Comparison of ENCODE assay signal across 8 cellular contexts in genomic region chr17:18185391-18185790, GRCh38. TPM values are rescaled to one million over a fixed set of nuclear protein-coding genes. Genes with fewer than 3 reads are reported as not detected.
A peak's percentile ranks its signal among the peaks of the same experiment; 100 is the strongest.
DNase-seq lines count a peak whose midpoint lies in the region; ATAC-seq and TF ChIP-seq lines count a peak whose summit lies in the region.

No MANE protein-coding gene starts in this region.

- H3K36me3 Mint-ChIP-seq in activated T-cell treated with anti-CD3 and anti-CD28 coated beads, Interleukin-2, amount 50 U/mL, for 72 hours (ENCODE audit: insufficient read depth in 2 of 2), result peaks cover 16 to 22% of the 10 kb centered on the region in 2 donors

- no peak for ATAC-seq in activated T-cell treated with anti-CD3 and anti-CD28 coated beads, Interleukin-2, amount 50 U/mL, for 72 hours (replicated peaks in 1 of 2)
- ATAC-seq in HG02610 (IDR thresholded peaks at IDR 0.05; ENCODE audit: unreplicated experiment) (no peak), HG03432 (IDR thresholded peaks at IDR 0.05; ENCODE audit: unreplicated experiment) (no peak), HG02763 (IDR thresholded peaks at IDR 0.05; ENCODE audit: unreplicated experiment) (no peak)

- H3K9me3 ChIP-seq in thymus (ENCODE audit: control insufficient read depth), result peaks cover 2% of the 10 kb centered on the region

- peaks cover 79% of the 10 kb centered on the region for H3K4me1 Mint-ChIP-seq in activated T-cell treated with anti-CD3 and anti-CD28 coated beads, Interleukin-2, amount 50 U/mL, for 72 hours (ENCODE audit: low read depth)

- H3K4me3 Mint-ChIP-seq in activated T-cell treated with anti-CD3 and anti-CD28 coated beads, Interleukin-2, amount 50 U/mL, for 72 hours, result peak overlapping the region; percentile 93 to 98

- no peaks in the 10 kb centered on the region for H3K9me3 Mint-ChIP-seq in activated T-cell treated with anti-CD3 and anti-CD28 coated beads, Interleukin-2, amount 50 U/mL, for 72 hours

- peak overlapping the region; percentile 8 for H3K27ac ChIP-seq in thymus (ENCODE audit: low read depth)

- H3K36me3 ChIP-seq in kidney epithelial cell (ENCODE audit: control insufficient read depth, insufficient read depth, low read length) (no peaks in the 10 kb centered on the region), thymus (ENCODE audit: control insufficient read depth, insufficient read depth) (peaks cover 23% of the 10 kb centered on the region)

- peak overlapping the region; percentile 86 for H3K27ac Mint-ChIP-seq in activated T-cell treated with anti-CD3 and anti-CD28 coated beads, Interleukin-2, amount 50 U/mL, for 72 hours

- DNase-seq in activated T-cell treated with anti-CD3 and anti-CD28 coated beads, Interleukin-2, amount 50 U/mL, for 72 hours, result no peak
- DNase-seq in activated T-cell treated with anti-CD3 and anti-CD28 coated beads for 4 hours (no peak), amniotic epithelial cell (ENCODE audit: low read depth) (peak; percentile 56), kidney epithelial cell (ENCODE audit: low read depth) (no peak)

- TF ChIP-seq CTCF in kidney epithelial cell (IDR thresholded peaks at IDR 0.05; ENCODE audit: insufficient read depth, low read length, poor library complexity, severe bottlenecking), result no peak

- WGBS in thymus, result 65% methylated on average over 3 of the region's 3 CpGs

- no peaks in the 10 kb centered on the region for H3K27me3 ChIP-seq in kidney epithelial cell (ENCODE audit: control insufficient read depth, insufficient read depth, low read length)
- H3K27me3 ChIP-seq in thymus (ENCODE audit: control insufficient read depth, insufficient read depth), result no peaks in the 10 kb centered on the region

- H3K27me3 Mint-ChIP-seq in activated T-cell treated with anti-CD3 and anti-CD28 coated beads, Interleukin-2, amount 50 U/mL, for 72 hours (ENCODE audit: low read depth), result no peaks in the 10 kb centered on the region

- H3K4me1 ChIP-seq in thymus (ENCODE audit: control insufficient read depth, insufficient read depth, low read length), result peaks cover 45% of the 10 kb centered on the region

- H3K4me3 ChIP-seq in kidney epithelial cell (ENCODE audit: low read depth, low read length) (peak overlapping the region; percentile 83), thymus (ENCODE audit: low read length) (peak overlapping the region; percentile 78)

RNA-seq across cellular contexts. Expression of gene ALKBH5, which starts 1.8 kb away (rescaled TPM):
- total RNA-seq in activated T-cell treated with anti-CD3 and anti-CD28 coated beads, Interleukin-2, amount 50 U/mL, for 72 hours, result 100 to 1,000 TPM; 125 to 133 TPM
- 103 and 105 TPM in 2 replicates for total RNA-seq in kidney epithelial cell
- polyA plus RNA-seq in thymus, result 48.5 TPM

RNA-seq across cellular contexts. Expression of gene LLGL1, which starts 40.0 kb away (rescaled TPM):
- 10 to 100 TPM; 18.5 to 18.6 TPM for total RNA-seq in activated T-cell treated with anti-CD3 and anti-CD28 coated beads, Interleukin-2, amount 50 U/mL, for 72 hours
- 53.7 and 63.1 TPM in 2 replicates for total RNA-seq in kidney epithelial cell
- 8.3 TPM for polyA plus RNA-seq in thymus
